In the genomic region with DNA sequence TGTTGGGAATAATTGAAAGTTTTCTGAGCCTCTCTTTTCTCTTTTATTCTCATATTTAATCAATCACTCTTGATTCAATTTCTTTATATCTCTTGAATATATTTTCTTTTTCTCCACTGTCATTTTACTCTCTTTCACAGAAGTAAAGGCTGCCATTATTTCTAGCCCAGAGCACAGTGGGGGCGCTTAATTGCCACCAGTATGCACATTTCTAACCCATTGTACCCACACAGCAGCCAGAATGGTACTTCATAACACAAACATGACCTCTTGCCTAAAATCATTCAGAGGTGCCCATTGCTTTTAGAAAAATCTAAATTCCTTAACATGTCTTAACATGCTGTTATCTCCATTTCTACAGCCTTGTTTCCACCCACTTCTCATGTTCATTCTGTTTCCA, we compare ENCODE assay signal across 16 cellular contexts.
DNase-seq lines count a peak whose midpoint lies in the region; ATAC-seq, FAIRE-seq and TF ChIP-seq lines count a peak whose summit lies in the region.
"Had no signal": no experiment of that assay in that cellular context is flagged by ENCODE, and none has a peak within 500 bp of the region (broad histone marks: within the 10 kb centered on the region; RNA-seq: fewer than 3 reads in every experiment).

No MANE protein-coding gene starts in this region.

- H3K4me1 Mint-ChIP-seq in neural progenitor cell, result peaks cover 17% of the 10 kb centered on the region
- H3K4me1 Mint-ChIP-seq: CD14-positive monocyte; CD8-positive, alpha-beta memory T cell had no signal

- H3K27ac ChIP-seq in neural progenitor cell, result no peak overlapping the region

- TF ChIP-seq CTCF in bronchial epithelial cell (IDR thresholded peaks at IDR 0.05; ENCODE audit: insufficient read depth, low read length, severe bottlenecking), result no peak
- TF ChIP-seq CTCF in neural progenitor cell (IDR thresholded peaks at IDR 0.05), result no peak

- H3K4me2 ChIP-seq in neural progenitor cell, result no peak overlapping the region

- no peak overlapping the region for H3K4me3 Mint-ChIP-seq in neural progenitor cell
- H3K4me3 Mint-ChIP-seq: CD14-positive monocyte; CD8-positive, alpha-beta memory T cell had no signal

- no peaks in the 10 kb centered on the region for H3K9me3 Mint-ChIP-seq in neural progenitor cell

- H3K9ac ChIP-seq in neural progenitor cell, result no peak overlapping the region

- peak overlapping the region; percentile 44 for H2AFZ ChIP-seq in neural progenitor cell (replicated peaks)

- H3K27ac Mint-ChIP-seq in neural progenitor cell, result peak overlapping the region; percentile 32
- H3K27ac Mint-ChIP-seq: CD14-positive monocyte; CD8-positive, alpha-beta memory T cell had no signal

- peak; percentile 52 for DNase-seq in NCI-H146 treated with DMSO at 0.1 percent for 48 hours (lab: John Stamatoyannopoulos, UW; ENCODE audit: unreplicated experiment)
- peak; percentile 82 for DNase-seq in NCI-H2227 treated with DMSO at 0.1 percent for 48 hours (lab: John Stamatoyannopoulos, UW)
- peak; percentile 70 for DNase-seq in bronchial epithelial cell (ENCODE audit: low read depth)
- no peak for DNase-seq in neural progenitor cell (ENCODE audit: low spot score)
- DNase-seq: Caco-2; CD8-positive, alpha-beta memory T cell; DND-41; GDM1; H7 had no signal

- no peaks in the 10 kb centered on the region for H3K9me3 ChIP-seq in neural progenitor cell (ENCODE audit: low read depth)
- H3K9me3 ChIP-seq: Caco-2 had no signal

- H3F3A ChIP-seq in neural progenitor cell (ENCODE audit: low read depth), result no peaks in the 10 kb centered on the region

- H3K36me3 Mint-ChIP-seq in neural progenitor cell, result no peaks in the 10 kb centered on the region
- H3K36me3 Mint-ChIP-seq: CD14-positive monocyte; CD8-positive, alpha-beta memory T cell had no signal

- H3K27me3 ChIP-seq in bronchial epithelial cell (ENCODE audit: control insufficient read depth, insufficient read depth, low read length), result no peaks in the 10 kb centered on the region
- H3K27me3 ChIP-seq in neural progenitor cell, result no peaks in the 10 kb centered on the region

- no peak for FAIRE-seq in bronchial epithelial cell (lab: Jason Lieb, UNC)
- FAIRE-seq: GM12892, HepG2, HTR-8/SVneo had no signal

- peaks cover 2% of the 10 kb centered on the region for H3K27me3 Mint-ChIP-seq in neural progenitor cell (ENCODE audit: insufficient read depth, low read depth)
- H3K27me3 Mint-ChIP-seq: CD8-positive, alpha-beta memory T cell had no signal

- H3K36me3 ChIP-seq in bronchial epithelial cell (ENCODE audit: control insufficient read depth, insufficient read depth, low read length), result no peaks in the 10 kb centered on the region
- no peaks in the 10 kb centered on the region for H3K36me3 ChIP-seq in neural progenitor cell

- H3K79me2 ChIP-seq in neural progenitor cell (ENCODE audit: low read depth), result no peaks in the 10 kb centered on the region

- H3K4me1 ChIP-seq in neural progenitor cell, result peaks cover 7% of the 10 kb centered on the region
- H3K4me1 ChIP-seq: Caco-2 had no signal

- H3K4me3 ChIP-seq in bronchial epithelial cell (ENCODE audit: low read depth, low read length) (no peak overlapping the region), neural progenitor cell (no peak overlapping the region)

- ATAC-seq in HG03520 (IDR thresholded peaks at IDR 0.05; ENCODE audit: unreplicated experiment) (no peak), HG03097 (IDR thresholded peaks at IDR 0.05; ENCODE audit: low FRiP score, unreplicated experiment) (no peak), HG03342 (IDR thresholded peaks at IDR 0.05; ENCODE audit: unreplicated experiment) (no peak)
- ATAC-seq: HepG2 had no signal

- H4K20me1 ChIP-seq in neural progenitor cell (ENCODE audit: low read depth), result no peaks in the 10 kb centered on the region
